8 cellular contexts compared by ENCODE assay signal in the genomic region with DNA sequence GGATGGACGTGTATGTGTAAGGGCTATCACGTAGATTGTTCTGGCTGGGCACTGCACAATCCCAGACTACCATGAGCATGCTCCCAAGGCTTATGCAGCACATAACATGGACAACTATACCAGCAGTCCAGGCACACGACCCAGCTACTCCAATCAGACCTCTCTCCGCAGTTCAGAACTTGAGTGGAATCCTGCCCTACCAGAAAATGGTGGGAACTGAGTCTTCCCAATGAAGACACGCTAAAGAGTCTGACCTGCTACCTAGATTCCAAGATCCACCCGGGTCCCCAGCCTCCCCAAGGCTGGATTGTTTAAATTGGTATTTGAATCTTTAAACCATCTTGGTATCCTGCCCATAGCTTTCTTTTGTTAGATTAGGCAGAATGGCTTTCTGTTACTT.
"Had no signal": no experiment of that assay in that cellular context is flagged by ENCODE, and none has a peak within 500 bp of the region (broad histone marks: within the 10 kb centered on the region; RNA-seq: fewer than 3 reads in every experiment).

No MANE protein-coding gene starts in this region.

- H3K9me3 ChIP-seq: HAP-1 had no signal

- H3K4me2 ChIP-seq: GM23338 had no signal

- H3K9ac ChIP-seq: GM23248 had no signal

- H2AFZ ChIP-seq: GM23248, GM23338 had no signal

- H3K27ac Mint-ChIP-seq: GM23338, H9, HFFc6 had no signal

- H3K4me3 Mint-ChIP-seq: GM23338, H9, HFFc6 had no signal

- H3K9me3 Mint-ChIP-seq: GM23338 had no signal

- ATAC-seq: GM23338 had no signal

- DNase-seq: GM23248, GOT3, H7, H9, HCEC 1CT, HFFc6 had no signal

- H3K27ac ChIP-seq: GM23248 had no signal

- H3K36me3 ChIP-seq: HAP-1 had no signal

- H3K4me3 ChIP-seq: GM23248, GM23338, HAP-1 had no signal

- H3K4me1 ChIP-seq: HAP-1 had no signal
